ENCODE assay signal across 10 cellular contexts in genomic region chr5:173324115-173325001, GRCh38. TPM values are rescaled to one million over a fixed set of nuclear protein-coding genes. Genes with fewer than 3 reads are reported as not detected.
DNase-seq lines count a peak whose midpoint lies in the region; ATAC-seq and TF ChIP-seq lines count a peak whose summit lies in the region.
"Had no signal": no experiment of that assay in that cellular context is flagged by ENCODE, and none has a peak within 500 bp of the region (broad histone marks: within the 10 kb centered on the region; RNA-seq: fewer than 3 reads in every experiment).

No MANE protein-coding gene starts in this region.

- H3K4me3 Mint-ChIP-seq in activated CD4-positive, alpha-beta T cell treated with anti-CD3 and anti-CD28 coated beads for 36 hours: peak overlapping the region; percentile 6
- H3K4me3 Mint-ChIP-seq: CD4-positive, CD25-positive, alpha-beta regulatory T cell; memory B cell had no signal

- H3K36me3 Mint-ChIP-seq in activated CD4-positive, alpha-beta T cell treated with anti-CD3 and anti-CD28 coated beads for 36 hours (ENCODE audit: low read depth): peaks cover 91% of the 10 kb centered on the region
- H3K36me3 Mint-ChIP-seq: CD4-positive, CD25-positive, alpha-beta regulatory T cell; memory B cell had no signal

- peak overlapping the region; percentile 90 for H3K4me3 ChIP-seq in fibroblast of the aortic adventitia (ENCODE audit: low read depth, low read length)

- CTCF ChIA-PET in activated CD4-positive, alpha-beta T cell treated with anti-CD3 and anti-CD28 coated beads for 36 hours (lab: Charles Lee): no interaction called here

- DNase-seq in activated CD4-positive, alpha-beta T cell treated with anti-CD3 and anti-CD28 coated beads for 36 hours: peak; percentile 34
- DNase-seq in activated CD4-positive, alpha-beta T cell treated with anti-CD3 and anti-CD28 coated beads, Interleukin-2, amount 50 U/mL, for 48 hours: no peak
- DNase-seq in fibroblast of the aortic adventitia (ENCODE audit: low read depth): peak; percentile 92
- DNase-seq in putamen (ENCODE audit: low spot score): peak; percentile 63
- DNase-seq in GF-D8 (lab: John Stamatoyannopoulos, UW): no peak
- DNase-seq in LoVo (ENCODE audit: low spot score): no peak
- DNase-seq: CD4-positive, CD25-positive, alpha-beta regulatory T cell had no signal

- POLR2A ChIA-PET in activated CD4-positive, alpha-beta T cell treated with anti-CD3 and anti-CD28 coated beads for 36 hours (lab: Charles Lee): no interaction called here

- intact Hi-C loops in activated CD4-positive, alpha-beta T cell treated with anti-CD3 and anti-CD28 coated beads for 36 hours (cut with DNase I, micrococcal nuclease): loop anchor here (5.0 kb wide), 2 partner anchors 82 to 1317 kb away; partner anchors contain the start of gene FBXW11 (in 1 of the 2)

- ATAC-seq in activated CD4-positive, alpha-beta T cell treated with anti-CD3 and anti-CD28 coated beads for 36 hours: no peak
- ATAC-seq in SK-N-SH treated with all-trans-retinoic acid at 6 μM for 48 hours (peak; percentile 20; the same call in 2 of the 3 replicates), HG03457 (IDR thresholded peaks at IDR 0.05; ENCODE audit: unreplicated experiment) (no peak)

- TF ChIP-seq CTCF in fibroblast of the aortic adventitia (IDR thresholded peaks at IDR 0.05; ENCODE audit: insufficient read depth, low read length): no peak

- no peak overlapping the region for H3K27ac Mint-ChIP-seq in activated CD4-positive, alpha-beta T cell treated with anti-CD3 and anti-CD28 coated beads for 36 hours
- H3K27ac Mint-ChIP-seq: CD4-positive, CD25-positive, alpha-beta regulatory T cell; memory B cell had no signal

- no peaks in the 10 kb centered on the region for H3K9me3 Mint-ChIP-seq in activated CD4-positive, alpha-beta T cell treated with anti-CD3 and anti-CD28 coated beads for 36 hours (ENCODE audit: low read depth)
- H3K9me3 Mint-ChIP-seq: memory B cell had no signal

- peaks cover 51% of the 10 kb centered on the region for H3K27me3 Mint-ChIP-seq in activated CD4-positive, alpha-beta T cell treated with anti-CD3 and anti-CD28 coated beads for 36 hours

- peaks cover 37% of the 10 kb centered on the region for H3K4me1 Mint-ChIP-seq in activated CD4-positive, alpha-beta T cell treated with anti-CD3 and anti-CD28 coated beads for 36 hours

TF ChIP-seq in SK-N-SH treated with all-trans-retinoic acid at 6 μM for 48 hours, 23 proteins besides CTCF, POLR2A, EP300 and RAD21:
- TF ChIP-seq ZNF8 (CRISPR knock-in tag; IDR thresholded peaks at IDR 0.05) (no peak), OSR1 (CRISPR knock-in tag; IDR thresholded peaks at IDR 0.05) (no peak), RARB (CRISPR knock-in tag; IDR thresholded peaks at IDR 0.05) (no peak), ZFP3 (CRISPR knock-in tag; IDR thresholded peaks at IDR 0.05) (no peak), ARNTL (CRISPR knock-in tag; IDR thresholded peaks at IDR 0.05; ENCODE audit: borderline replicate concordance, low read depth) (no peak), BACH2 (CRISPR knock-in tag; IDR thresholded peaks at IDR 0.05; ENCODE audit: borderline replicate concordance) (no peak), ZNF70 (CRISPR knock-in tag; IDR thresholded peaks at IDR 0.05) (no peak), SNAI2 (CRISPR knock-in tag; IDR thresholded peaks at IDR 0.05) (no peak), TSHZ2 (CRISPR knock-in tag; IDR thresholded peaks at IDR 0.05) (peak; percentile 82; the same call in 1 of the 2 replicates), TCF4 (CRISPR knock-in tag; IDR thresholded peaks at IDR 0.05; ENCODE audit: borderline replicate concordance) (peak; percentile 98), CSRNP3 (CRISPR knock-in tag; IDR thresholded peaks at IDR 0.05) (no peak), TOX (CRISPR knock-in tag; IDR thresholded peaks at IDR 0.05; ENCODE audit: borderline replicate concordance) (no peak)
TF ChIP-seq in SK-N-SH treated with all-trans-retinoic acid at 6 μM for 48 hours: peak in this region for 2.

RNA-seq across cellular contexts. Expression of gene STC2, which starts 3.9 kb away (rescaled TPM):
- 10 to 100 TPM; 31.5 to 49.6 TPM for total RNA-seq in activated CD4-positive, alpha-beta T cell treated with anti-CD3 and anti-CD28 coated beads for 36 hours
- total RNA-seq in fibroblast of the aortic adventitia (ENCODE audit: low replicate concordance): 48.3 and 400 TPM in 2 replicates
- total RNA-seq: CD4-positive, CD25-positive, alpha-beta regulatory T cell had no signal

Comparison
In these comparisons a context has a peak if more than half of its experiments do, and no peak if none do; other contexts are left out.
1. DNase-seq: peak in activated CD4-positive, alpha-beta T cell treated with anti-CD3 and anti-CD28 coated beads for 36 hours (single experiment), fibroblast of the aortic adventitia (single experiment) and putamen (single experiment); none in activated CD4-positive, alpha-beta T cell treated with anti-CD3 and anti-CD28 coated beads, Interleukin-2, amount 50 U/mL, for 48 hours (0 of 2), GF-D8 (single experiment) and LoVo (single experiment).